26 cellular contexts compared by ENCODE assay signal in genomic region chr4:13371050-13371449, GRCh38.
"Had no signal": no experiment of that assay in that cellular context is flagged by ENCODE, and none has a peak within 500 bp of the region (broad histone marks: within the 10 kb centered on the region; RNA-seq: fewer than 3 reads in every experiment).

No MANE protein-coding gene starts in this region.

- ATAC-seq: effector memory CD8-positive, alpha-beta T cell; esophagus mucosa; gastroesophageal sphincter; heart left ventricle; left colon; left lung; left ventricle myocardium superior; naive thymus-derived CD4-positive, alpha-beta T cell had no signal

- DNase-seq: colonic mucosa; cortex of kidney; effector CD8-positive, alpha-beta T cell; effector memory CD8-positive, alpha-beta T cell; endodermal cell; esophagus squamous epithelium; foreskin fibroblast; foreskin melanocyte; heart left ventricle; hypothalamus; immature natural killer cell; islet precursor cell; kidney; kidney glomerular epithelial cell; left colon; left lung; left ventricle myocardium superior; mammary epithelial cell; mesendoderm; naive thymus-derived CD4-positive, alpha-beta T cell had no signal

- H3K27me3 ChIP-seq: colonic mucosa, esophagus squamous epithelium, gastroesophageal sphincter, heart left ventricle, hepatocyte, left lung had no signal

- H3K27ac ChIP-seq: colonic mucosa, epithelial cell of prostate, esophagus squamous epithelium, gastroesophageal sphincter, heart left ventricle, hepatocyte, left lung had no signal

- H3K36me3 ChIP-seq: colonic mucosa had no signal

- H3K9me3 ChIP-seq: colonic mucosa, esophagus squamous epithelium, gastroesophageal sphincter, heart left ventricle, left lung had no signal

- H3K4me3 ChIP-seq: colonic mucosa, esophagus squamous epithelium, gastroesophageal sphincter, heart left ventricle, hepatocyte, left lung, lung had no signal

- H3K4me1 ChIP-seq: colonic mucosa, esophagus squamous epithelium, gastroesophageal sphincter, heart left ventricle, left lung had no signal

- FAIRE-seq: endometrium, kidney had no signal
